Comparison of ENCODE assay signal across 9 cellular contexts in the genomic region with DNA sequence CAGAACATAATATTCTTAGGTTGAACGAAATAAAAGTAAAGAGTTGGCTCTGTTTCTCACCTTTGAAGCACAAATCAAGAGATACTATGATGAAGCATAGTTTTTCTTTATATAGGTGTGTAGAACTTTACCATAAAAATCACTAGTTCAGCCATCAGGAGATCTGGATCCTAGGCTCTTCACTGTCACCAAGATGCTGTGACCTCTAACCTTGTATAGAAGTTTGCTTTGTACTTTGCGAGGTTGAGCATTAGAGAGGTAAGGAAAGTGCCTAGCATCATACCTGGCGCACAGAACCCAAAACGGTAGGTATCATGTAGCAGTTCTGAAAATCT. TPM values are rescaled to one million over a fixed set of nuclear protein-coding genes. Genes with fewer than 3 reads are reported as not detected.
DNase-seq lines count a peak whose midpoint lies in the region; ATAC-seq and TF ChIP-seq lines count a peak whose summit lies in the region.
"Had no signal": no experiment of that assay in that cellular context is flagged by ENCODE, and none has a peak within 500 bp of the region (broad histone marks: within the 10 kb centered on the region; RNA-seq: fewer than 3 reads in every experiment).

No MANE protein-coding gene starts in this region.

- TF ChIP-seq CTCF in fibroblast of villous mesenchyme (IDR thresholded peaks at IDR 0.05; ENCODE audit: insufficient read depth, low read depth, low read length) (no peak), prostate gland (IDR thresholded peaks at IDR 0.05) (no peak)

- H3K4me1 Mint-ChIP-seq in T-helper 2 cell treated with Interferon-gamma antibody and Interleukin-4, amounts not matched to agents 5 μg/mL and 100 μg/mL, for 36 hours (ENCODE audit: low read depth): peaks cover 42% of the 10 kb centered on the region
- H3K4me1 Mint-ChIP-seq in stimulated activated effector memory CD8-positive, alpha-beta T cell treated with anti-CD3 and anti-CD28 coated beads, Interleukin-12 subunit alpha, Interleukin-12 subunit beta, amount 100 ng/mL, for 72 hours: peaks cover 55% of the 10 kb centered on the region

- H3K27me3 ChIP-seq in prostate gland (replicated peaks; ENCODE audit: insufficient read depth): no peaks in the 10 kb centered on the region
- H3K27me3 ChIP-seq: testis had no signal

- no peak for ATAC-seq in stimulated activated effector memory CD8-positive, alpha-beta T cell treated with anti-CD3 and anti-CD28 coated beads, Interleukin-12 subunit alpha, Interleukin-12 subunit beta, amount 100 ng/mL, for 72 hours
- no peak for ATAC-seq in GM18505 (IDR thresholded peaks at IDR 0.05; ENCODE audit: unreplicated experiment)

- H3K27me3 Mint-ChIP-seq in T-helper 2 cell treated with Interferon-gamma antibody and Interleukin-4, amounts not matched to agents 5 μg/mL and 100 μg/mL, for 36 hours (ENCODE audit: low read depth): no peaks in the 10 kb centered on the region

- DNase-seq in T-helper 2 cell treated with Interferon-gamma antibody and Interleukin-4, amounts not matched to agents 5 μg/mL and 100 μg/mL, for 36 hours (ENCODE audit: low spot score): no peak
- DNase-seq in T-helper 2 cell (no peak), SK-N-MC (ENCODE audit: low read depth, low spot score) (no peak), fibroblast of villous mesenchyme (ENCODE audit: low read depth) (no peak), GM19240 (ENCODE audit: insufficient read length, low spot score) (no peak), prostate gland (ENCODE audit: low spot score) (no peak)
- DNase-seq in stimulated activated effector memory CD8-positive, alpha-beta T cell treated with anti-CD3 and anti-CD28 coated beads, Interleukin-12 subunit alpha, Interleukin-12 subunit beta, amount 100 ng/mL, for 72 hours (ENCODE audit: low spot score in 2 of 2): no peak

- TF ChIP-seq POLR2A in GM18505 (IDR thresholded peaks at IDR 0.05; ENCODE audit: borderline replicate concordance, extremely low read depth, insufficient read depth, insufficient read length) (no peak), prostate gland (IDR thresholded peaks at IDR 0.05) (no peak)

- WGBS in prostate gland: 37% methylated on average over 4 of the region's 4 CpGs

- H3K4me3 Mint-ChIP-seq in T-helper 2 cell treated with Interferon-gamma antibody and Interleukin-4, amounts not matched to agents 5 μg/mL and 100 μg/mL, for 36 hours: peak overlapping the region; percentile 96
- peak overlapping the region; percentile 97 for H3K4me3 Mint-ChIP-seq in stimulated activated effector memory CD8-positive, alpha-beta T cell treated with anti-CD3 and anti-CD28 coated beads, Interleukin-12 subunit alpha, Interleukin-12 subunit beta, amount 100 ng/mL, for 72 hours

- H3K4me1 ChIP-seq in prostate gland (replicated peaks): peaks cover 4% of the 10 kb centered on the region
- H3K4me1 ChIP-seq: testis had no signal

- peak overlapping the region; percentile 4 for H3K9ac ChIP-seq in SK-N-MC (ENCODE audit: insufficient read length)

- H3K36me3 ChIP-seq in SK-N-MC (ENCODE audit: insufficient read depth, low read length) (peaks cover 31% of the 10 kb centered on the region), prostate gland (no peaks in the 10 kb centered on the region)

- H3K27ac ChIP-seq in SK-N-MC (peak overlapping the region; percentile 9; the same call in 1 of the 2 replicates), prostate gland (peak overlapping the region in 1 of 2 donors; percentile 5)

- H3K4me3 ChIP-seq in SK-N-MC (peak overlapping the region; percentile 61), fibroblast of villous mesenchyme (ENCODE audit: low read depth, low read length) (peak overlapping the region; percentile 10), prostate gland (no peak overlapping the region)

- H3K9me3 Mint-ChIP-seq in T-helper 2 cell treated with Interferon-gamma antibody and Interleukin-4, amounts not matched to agents 5 μg/mL and 100 μg/mL, for 36 hours: no peaks in the 10 kb centered on the region
- H3K9me3 Mint-ChIP-seq in stimulated activated effector memory CD8-positive, alpha-beta T cell treated with anti-CD3 and anti-CD28 coated beads, Interleukin-12 subunit alpha, Interleukin-12 subunit beta, amount 100 ng/mL, for 72 hours: no peaks in the 10 kb centered on the region

- H3K36me3 Mint-ChIP-seq in T-helper 2 cell treated with Interferon-gamma antibody and Interleukin-4, amounts not matched to agents 5 μg/mL and 100 μg/mL, for 36 hours (ENCODE audit: low read depth): peaks cover 29% of the 10 kb centered on the region
- peaks cover 72% of the 10 kb centered on the region for H3K36me3 Mint-ChIP-seq in stimulated activated effector memory CD8-positive, alpha-beta T cell treated with anti-CD3 and anti-CD28 coated beads, Interleukin-12 subunit alpha, Interleukin-12 subunit beta, amount 100 ng/mL, for 72 hours

- H3K9me3 ChIP-seq in SK-N-MC (ENCODE audit: low read depth, low read length) (no peaks in the 10 kb centered on the region), prostate gland (no peaks in the 10 kb centered on the region)
- H3K9me3 ChIP-seq: testis had no signal

- intact Hi-C loops in prostate gland (cut with DNase I): loop anchor here (5.0 kb wide), 1 partner anchor 70 kb away; a partner anchor contains a TSS

- H3K27ac Mint-ChIP-seq in T-helper 2 cell treated with Interferon-gamma antibody and Interleukin-4, amounts not matched to agents 5 μg/mL and 100 μg/mL, for 36 hours: peak overlapping the region; percentile 97
- H3K27ac Mint-ChIP-seq in stimulated activated effector memory CD8-positive, alpha-beta T cell treated with anti-CD3 and anti-CD28 coated beads, Interleukin-12 subunit alpha, Interleukin-12 subunit beta, amount 100 ng/mL, for 72 hours: peak overlapping the region; percentile 98

RNA-seq across cellular contexts. Expression of a gene that starts 0.6 kb away (rescaled TPM):
- total RNA-seq in fibroblast of villous mesenchyme (19.0 and 28.5 TPM in 2 replicates), prostate gland (10 to 100 TPM in 1 of 2 donors, 1 to 10 TPM in 1; 2.1 to 10.3 TPM)

RNA-seq across cellular contexts. Expression of a gene that starts 21.9 kb away (rescaled TPM):
- total RNA-seq in fibroblast of villous mesenchyme (20.3 and 23.5 TPM in 2 replicates), prostate gland (10 to 100 TPM; 24.4 to 70.6 TPM)

Comparison
In these comparisons a context has a peak if more than half of its experiments do, and no peak if none do; other contexts are left out.
1. H3K4me3 ChIP-seq: peak in SK-N-MC (single experiment) and fibroblast of villous mesenchyme (single experiment); none in prostate gland (0 of 2).